In genomic region chr6:46325561-46326525, GRCh38 we compare ENCODE assay signal across 8 cellular contexts.
DNase-seq lines count a peak whose midpoint lies in the region; ATAC-seq and TF ChIP-seq lines count a peak whose summit lies in the region.

No MANE protein-coding gene starts in this region.

- H3K27ac ChIP-seq in HUES6 (ENCODE audit: low read depth, low read length) (no peak overlapping the region), lower lobe of right lung (no peak overlapping the region), esophagus muscularis mucosa (replicated peaks in 1 of 4) (peak overlapping the region in 1 of 4 donors; percentile 50)

- no peak for TF ChIP-seq POLR2A in esophagus muscularis mucosa (IDR thresholded peaks at IDR 0.05; ENCODE audit: low read depth)

- TF ChIP-seq CTCF in lower lobe of right lung (IDR thresholded peaks at IDR 0.05) (no peak), esophagus muscularis mucosa (IDR thresholded peaks at IDR 0.05) (no peak)

- H3K9me3 ChIP-seq in HUES6 (ENCODE audit: control insufficient read depth, insufficient read depth, low read depth, low read length), result no peaks in the 10 kb centered on the region
- H3K9me3 ChIP-seq in lower lobe of right lung, result no peaks in the 10 kb centered on the region
- no peaks in the 10 kb centered on the region for H3K9me3 ChIP-seq in esophagus muscularis mucosa

- H3K36me3 ChIP-seq in HUES6 (ENCODE audit: control insufficient read depth, insufficient read depth, low read length), result no peaks in the 10 kb centered on the region
- no peaks in the 10 kb centered on the region for H3K36me3 ChIP-seq in lower lobe of right lung
- no peaks in the 10 kb centered on the region for H3K36me3 ChIP-seq in esophagus muscularis mucosa

- H3K4me3 ChIP-seq in HUES6 (ENCODE audit: low read depth, low read length) (peak overlapping the region; percentile 24; the same call in 1 of the 2 replicates), lower lobe of right lung (no peak overlapping the region), esophagus muscularis mucosa (no peak overlapping the region)

- no peak overlapping the region for H3K9ac ChIP-seq in HUES6 (ENCODE audit: low read length)

- peaks cover 10% of the 10 kb centered on the region for H3K4me1 ChIP-seq in HUES6 (ENCODE audit: control insufficient read depth, insufficient read depth, low read length)
- no peaks in the 10 kb centered on the region for H3K4me1 ChIP-seq in lower lobe of right lung
- H3K4me1 ChIP-seq in esophagus muscularis mucosa, result peaks cover 71 to 86% (median 78%) of the 10 kb centered on the region in 4 donors

- peak; percentile 36 to 52 for ATAC-seq in lower lobe of right lung
- ATAC-seq in GM21619 (IDR thresholded peaks at IDR 0.05; ENCODE audit: unreplicated experiment), result no peak

- TF ChIP-seq EP300 in esophagus muscularis mucosa (IDR thresholded peaks at IDR 0.05), result no peak

- intact Hi-C loops in lower lobe of right lung (cut with DNase I) (no loop called here), esophagus muscularis mucosa (cut with DNase I) (no loop called here)

- DNase-seq in AG20443 (ENCODE audit: low spot score) (peak; percentile 67), amygdala (lab: John Stamatoyannopoulos, UW) (peak in 54 of 56 donors; percentile 2 to 77 (median 50)), lower lobe of right lung (peak; percentile 41), RKO (ENCODE audit: low spot score) (no peak), NCI-H82 treated with DMSO at 0.1 percent for 48 hours (lab: John Stamatoyannopoulos, UW; ENCODE audit: unreplicated experiment) (no peak), esophagus muscularis mucosa (ENCODE audit: extremely low spot score) (no peak)

- H3K27me3 ChIP-seq in HUES6 (ENCODE audit: control insufficient read depth, insufficient read depth, low read length) (no peaks in the 10 kb centered on the region), lower lobe of right lung (ENCODE audit: low read depth) (no peaks in the 10 kb centered on the region), esophagus muscularis mucosa (no peaks in the 10 kb centered on the region)

- WGBS in esophagus muscularis mucosa, result 62% methylated on average over 21 of the region's 21 CpGs

Comparison
In these comparisons a context has a peak if more than half of its experiments do, and no peak if none do; other contexts are left out.
1. DNase-seq: peak in AG20443 (single experiment), amygdala (54 of 56) and lower lobe of right lung (single experiment); none in RKO (single experiment), NCI-H82 treated with DMSO at 0.1 percent for 48 hours (single experiment) and esophagus muscularis mucosa (single experiment).